Comparison of ENCODE assay signal across 1 cellular context in the genomic region with DNA sequence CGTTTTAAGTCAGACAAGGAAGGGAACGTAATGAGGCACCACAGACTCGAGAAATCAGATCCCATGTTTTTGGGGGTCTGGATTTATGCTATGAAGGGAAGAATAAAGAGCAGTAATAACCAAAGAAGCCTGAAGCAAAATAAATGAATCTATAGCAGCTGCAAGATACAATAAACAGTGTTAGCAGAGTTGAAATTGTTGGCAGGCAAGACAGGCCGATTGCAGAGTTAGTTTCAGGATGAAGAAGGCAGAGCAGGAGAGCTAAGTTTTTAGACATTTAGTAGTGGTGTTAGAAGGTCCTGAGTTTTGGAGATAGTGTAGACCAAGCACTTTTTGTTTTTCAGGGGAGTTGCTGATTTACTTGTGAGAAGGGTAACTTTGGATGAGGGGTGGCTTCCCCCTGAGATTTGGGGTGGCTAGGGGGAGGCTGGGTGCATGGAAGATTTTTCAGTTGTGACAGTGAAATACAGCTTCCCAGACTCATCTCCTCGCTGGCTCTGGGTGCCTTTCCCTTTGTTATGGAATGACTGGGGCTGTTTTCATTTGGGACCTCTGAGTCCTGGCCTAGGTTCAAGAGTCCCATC.
TF ChIP-seq lines count a peak whose summit lies in the region.

No MANE protein-coding gene starts in this region.

TF ChIP-seq in WTC11, 78 proteins besides CTCF, POLR2A, EP300 and RAD21 (continued from another document):
- no peak for TF ChIP-seq SMAD3 (CRISPR knock-in tag; IDR thresholded peaks at IDR 0.05; ENCODE audit: borderline replicate concordance)
